In genomic region chr2:218002792-218003191, GRCh38 we compare ENCODE assay signal across 11 cellular contexts. TPM values are rescaled to one million over a fixed set of nuclear protein-coding genes. Genes with fewer than 3 reads are reported as not detected.
DNase-seq lines count a peak whose midpoint lies in the region; TF ChIP-seq lines count a peak whose summit lies in the region.
"Had no signal": no experiment of that assay in that cellular context is flagged by ENCODE, and none has a peak within 500 bp of the region (broad histone marks: within the 10 kb centered on the region; RNA-seq: fewer than 3 reads in every experiment).

TSS of gene TNS1 (minus strand) at chr2:218002995. CDS start at chr2:218002872, 123 bp downstream.

- no peaks in the 10 kb centered on the region for H3K9me3 ChIP-seq in esophagus (ENCODE audit: control insufficient read depth in 2 of 2, insufficient read depth in 1 of 2, low read depth in 1 of 2, low read length in 1 of 2)

- H3K4me3 Mint-ChIP-seq in mesothelial cell of epicardium, result peak within 1 kb of the TSS; percentile 62
- H3K4me3 Mint-ChIP-seq: central memory CD8-positive, alpha-beta T cell; T-helper 1 cell treated with Interleukin-12 subunit alpha and Interleukin-12 subunit beta and Interleukin-4 antibody, amounts not matched to agents 30 μg/mL and 1 μg/mL, for 36 hours had no signal

- H3K36me3 ChIP-seq in esophagus (ENCODE audit: control insufficient read depth in 2 of 2, insufficient read depth in 2 of 2, low read length in 1 of 2), result no peaks in the 10 kb centered on the region

- peaks cover 42% of the 10 kb centered on the region for H3K4me1 Mint-ChIP-seq in mesothelial cell of epicardium
- H3K4me1 Mint-ChIP-seq: central memory CD8-positive, alpha-beta T cell had no signal

- no peak for TF ChIP-seq CTCF in mesothelial cell of epicardium (IDR thresholded peaks at IDR 0.05; ENCODE audit: unreplicated experiment)

- H3K9me3 Mint-ChIP-seq in mesothelial cell of epicardium, result no peaks in the 10 kb centered on the region
- H3K9me3 Mint-ChIP-seq: central memory CD8-positive, alpha-beta T cell; T-helper 1 cell treated with Interleukin-12 subunit alpha and Interleukin-12 subunit beta and Interleukin-4 antibody, amounts not matched to agents 30 μg/mL and 1 μg/mL, for 36 hours had no signal

- DNase-seq in NCI-H2227 (lab: John Stamatoyannopoulos, UW; ENCODE audit: unreplicated experiment), result peak; percentile 30
- DNase-seq in NCI-H2227 treated with DMSO at 0.1 percent for 48 hours (lab: John Stamatoyannopoulos, UW), result no peak
- no peak for DNase-seq in mesothelial cell of epicardium (ENCODE audit: low spot score in 2 of 2, unreplicated experiment in 2 of 2)
- peak; percentile 60 for DNase-seq in ureter (ENCODE audit: low spot score)
- DNase-seq in NCI-H2196 (lab: John Stamatoyannopoulos, UW; ENCODE audit: unreplicated experiment), result no peak
- no peak for DNase-seq in NCI-H187 (lab: John Stamatoyannopoulos, UW)
- no peak for DNase-seq in DMS114 treated with DMSO at 0.1 percent for 48 hours (lab: John Stamatoyannopoulos, UW; ENCODE audit: unreplicated experiment)
- DNase-seq: stimulated activated CD4-positive, alpha-beta T cell treated with anti-CD3 and anti-CD28 coated beads, Interleukin-1b, Interleukin-23, amount 100 ng/mL, for 48 hours had no signal

- H3K27ac Mint-ChIP-seq in mesothelial cell of epicardium, result peak within 1 kb of the TSS; percentile 93
- H3K27ac Mint-ChIP-seq: T-helper 1 cell treated with Interleukin-12 subunit alpha and Interleukin-12 subunit beta and Interleukin-4 antibody, amounts not matched to agents 30 μg/mL and 1 μg/mL, for 36 hours had no signal

- WGBS in esophagus, 2 donors, result 24 to 27% methylated on average over 15 of the region's 15 CpGs

- H3K27ac ChIP-seq in esophagus (ENCODE audit: low read depth in 2 of 2, low read length in 1 of 2), result peak within 1 kb of the TSS; percentile 58 to 69

- no peaks in the 10 kb centered on the region for H3K36me3 Mint-ChIP-seq in mesothelial cell of epicardium

- no peaks in the 10 kb centered on the region for H3K27me3 ChIP-seq in esophagus (ENCODE audit: control insufficient read depth in 1 of 2, insufficient read depth in 2 of 2, low read length in 2 of 2)

- peak within 1 kb of the TSS; percentile 9 to 17 for H3K4me3 ChIP-seq in esophagus (ENCODE audit: low read depth in 1 of 2, low read length in 2 of 2)

- peaks cover 16% of the 10 kb centered on the region for H3K27me3 Mint-ChIP-seq in mesothelial cell of epicardium (ENCODE audit: low read depth)

- H3K4me1 ChIP-seq in esophagus (ENCODE audit: control insufficient read depth in 2 of 2, insufficient read depth in 2 of 2, low read length in 1 of 2), result peaks cover 4 to 15% of the 10 kb centered on the region in 2 donors

RNA-seq across cellular contexts. Expression of gene TNS1, which starts in this region (rescaled TPM):
- polyA plus RNA-seq in esophagus, result 10 to 100 TPM; 28.3 to 39.0 TPM
- 116 to 130 TPM (median 117 TPM) in 3 replicates for total RNA-seq in mesothelial cell of epicardium
- total RNA-seq in ureter, result 581 TPM

Comparison
In these comparisons a context has a peak if more than half of its experiments do, and no peak if none do; other contexts are left out.
1. DNase-seq: peak in NCI-H2227 (single experiment) and ureter (single experiment); none in NCI-H2227 treated with DMSO at 0.1 percent for 48 hours (single experiment), mesothelial cell of epicardium (0 of 2), NCI-H2196 (single experiment), NCI-H187 (0 of 2) and DMS114 treated with DMSO at 0.1 percent for 48 hours (single experiment).